ENCODE assay signal across 14 cellular contexts in the genomic region with DNA sequence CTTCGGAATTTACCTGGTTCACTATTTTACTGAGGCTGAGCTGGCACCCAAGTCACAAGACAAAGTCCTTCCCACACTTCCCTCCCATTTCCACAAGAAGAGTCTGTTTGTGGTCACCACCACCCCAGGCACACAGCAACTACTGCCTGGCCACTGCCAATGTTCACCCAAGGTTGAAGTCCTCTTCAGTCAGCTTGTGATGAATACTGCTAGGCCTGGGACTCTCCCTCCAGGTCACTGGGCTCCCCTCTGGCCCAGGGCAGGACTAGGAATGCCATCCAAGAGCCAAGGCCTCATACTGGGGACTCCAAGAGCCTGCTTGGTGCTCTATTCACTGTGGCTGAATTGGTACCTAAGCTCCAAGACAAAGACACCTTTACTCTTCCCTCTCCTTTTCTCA. TPM values are rescaled to one million over a fixed set of nuclear protein-coding genes. Genes with fewer than 3 reads are reported as not detected.
A peak's percentile ranks its signal among the peaks of the same experiment; 100 is the strongest.
DNase-seq lines count a peak whose midpoint lies in the region; ATAC-seq and TF ChIP-seq lines count a peak whose summit lies in the region.
"Had no signal": no experiment of that assay in that cellular context is flagged by ENCODE, and none has a peak within 500 bp of the region (broad histone marks: within the 10 kb centered on the region; RNA-seq: fewer than 3 reads in every experiment).

No MANE protein-coding gene starts in this region.

- TF ChIP-seq CTCF in DND-41 (IDR thresholded peaks at IDR 0.05; ENCODE audit: borderline replicate concordance, extremely low read depth, low read length, poor library complexity, severe bottlenecking) (no peak), endodermal cell (conservative IDR thresholded peaks at IDR 0.05) (no peak), OCI-LY7 (conservative IDR thresholded peaks at IDR 0.05; ENCODE audit: low read length) (no peak)

- no peak overlapping the region for H2AFZ ChIP-seq in DND-41 (ENCODE audit: low read depth, low read length)
- H2AFZ ChIP-seq in OCI-LY7 (ENCODE audit: low read length), result no peak overlapping the region

- peaks cover 34% of the 10 kb centered on the region for H3K36me3 Mint-ChIP-seq in activated CD4-positive, alpha-beta T cell treated with anti-CD3 and anti-CD28 coated beads, Interleukin-2, amount 10 ng/mL, durations not matched to agents 24 days and 14 days (ENCODE audit: low read depth)
- peaks cover 26% of the 10 kb centered on the region for H3K36me3 Mint-ChIP-seq in endodermal cell (ENCODE audit: low read depth)
- H3K36me3 Mint-ChIP-seq in stimulated activated effector memory CD8-positive, alpha-beta T cell treated with anti-CD3 and anti-CD28 coated beads, Interleukin-12 subunit alpha, Interleukin-12 subunit beta, amount 100 ng/mL, for 72 hours, result no peaks in the 10 kb centered on the region

- 0 out of 2 replicates have a peak overlapping the region, but pooled peaks have one; percentile 48 for H3K27ac ChIP-seq in DND-41 (ENCODE audit: low read length)
- no peak overlapping the region for H3K27ac ChIP-seq in endodermal cell (ENCODE audit: low read depth, low read length)
- no peak overlapping the region for H3K27ac ChIP-seq in OCI-LY7 (ENCODE audit: low read depth, low read length, poor library complexity, severe bottlenecking)
- H3K27ac ChIP-seq: BLaER1 had no signal

- DNase-seq in activated CD4-positive, alpha-beta T cell treated with anti-CD3 and anti-CD28 coated beads, Interleukin-2, amount 10 ng/mL, durations not matched to agents 24 days and 14 days, result no peak
- no peak for DNase-seq in activated CD4-positive, alpha-beta T cell treated with anti-CD3 and anti-CD28 coated beads, Interleukin-2, amount 50 U/mL, for 48 hours
- DNase-seq in DND-41 (no peak), endodermal cell (no peak), OCI-LY7 (ENCODE audit: low spot score) (no peak), EL (no peak)
- no peak for DNase-seq in stimulated activated effector memory CD8-positive, alpha-beta T cell treated with anti-CD3 and anti-CD28 coated beads, Interleukin-12 subunit alpha, Interleukin-12 subunit beta, amount 100 ng/mL, for 72 hours (ENCODE audit: low spot score in 2 of 2)
- DNase-seq: 8988T; CD4-positive, alpha-beta memory T cell; DMS153; DMS79 treated with DMSO at 0.1 percent for 48 hours; H9 had no signal

- H4K20me1 ChIP-seq in DND-41 (ENCODE audit: insufficient read depth, low read length) (no peaks in the 10 kb centered on the region), OCI-LY7 (ENCODE audit: insufficient read depth, low read length) (no peaks in the 10 kb centered on the region)

- H3K27me3 Mint-ChIP-seq in activated CD4-positive, alpha-beta T cell treated with anti-CD3 and anti-CD28 coated beads, Interleukin-2, amount 10 ng/mL, durations not matched to agents 24 days and 14 days, result no peaks in the 10 kb centered on the region
- no peaks in the 10 kb centered on the region for H3K27me3 Mint-ChIP-seq in endodermal cell (ENCODE audit: insufficient read depth)
- H3K27me3 Mint-ChIP-seq: CD4-positive, alpha-beta memory T cell had no signal

- H3K9me2 ChIP-seq in OCI-LY7 (ENCODE audit: insufficient read depth, low read length), result 0 out of 2 replicates have a peak, but pooled peaks cover 3% of the 10 kb centered on the region

- POLR2A ChIA-PET in OCI-LY7 (lab: Charles Lee), result interaction anchor here (1.1 kb wide), 1 partner anchor 9 kb away, joined by 4 read pairs; no protein-coding TSS in a partner anchor

- peaks cover 28% of the 10 kb centered on the region for H3K4me1 Mint-ChIP-seq in activated CD4-positive, alpha-beta T cell treated with anti-CD3 and anti-CD28 coated beads, Interleukin-2, amount 10 ng/mL, durations not matched to agents 24 days and 14 days
- H3K4me1 Mint-ChIP-seq in endodermal cell, result peaks cover 7% of the 10 kb centered on the region
- H3K4me1 Mint-ChIP-seq in stimulated activated effector memory CD8-positive, alpha-beta T cell treated with anti-CD3 and anti-CD28 coated beads, Interleukin-12 subunit alpha, Interleukin-12 subunit beta, amount 100 ng/mL, for 72 hours, result peaks cover 9% of the 10 kb centered on the region

- H3K9me3 ChIP-seq in DND-41 (ENCODE audit: insufficient read depth, low read length, severe bottlenecking), result no peaks in the 10 kb centered on the region
- H3K9me3 ChIP-seq in endodermal cell (ENCODE audit: control insufficient read depth, low read length), result no peaks in the 10 kb centered on the region
- no peaks in the 10 kb centered on the region for H3K9me3 ChIP-seq in OCI-LY7 (ENCODE audit: low read length)

- H3K27me3 ChIP-seq in DND-41 (ENCODE audit: insufficient read depth, low read length, poor library complexity) (no peaks in the 10 kb centered on the region), endodermal cell (ENCODE audit: control insufficient read depth, insufficient read depth, low read length, poor library complexity, severe bottlenecking) (no peaks in the 10 kb centered on the region)
- H3K27me3 ChIP-seq: BLaER1 had no signal

- no peak overlapping the region for H3K4me3 Mint-ChIP-seq in activated CD4-positive, alpha-beta T cell treated with anti-CD3 and anti-CD28 coated beads, Interleukin-2, amount 10 ng/mL, durations not matched to agents 24 days and 14 days
- H3K4me3 Mint-ChIP-seq in endodermal cell, result no peak overlapping the region
- H3K4me3 Mint-ChIP-seq in stimulated activated effector memory CD8-positive, alpha-beta T cell treated with anti-CD3 and anti-CD28 coated beads, Interleukin-12 subunit alpha, Interleukin-12 subunit beta, amount 100 ng/mL, for 72 hours, result no peak overlapping the region
- H3K4me3 Mint-ChIP-seq: CD14-positive monocyte; CD4-positive, alpha-beta memory T cell; H9 had no signal

- H3K9me3 Mint-ChIP-seq in activated CD4-positive, alpha-beta T cell treated with anti-CD3 and anti-CD28 coated beads, Interleukin-2, amount 10 ng/mL, durations not matched to agents 24 days and 14 days, result peaks cover 2% of the 10 kb centered on the region
- H3K9me3 Mint-ChIP-seq in endodermal cell, result no peaks in the 10 kb centered on the region
- peaks cover 1% of the 10 kb centered on the region for H3K9me3 Mint-ChIP-seq in stimulated activated effector memory CD8-positive, alpha-beta T cell treated with anti-CD3 and anti-CD28 coated beads, Interleukin-12 subunit alpha, Interleukin-12 subunit beta, amount 100 ng/mL, for 72 hours

- CTCF ChIA-PET in OCI-LY7 (lab: Charles Lee; ENCODE audit: unreplicated experiment), result no interaction called here

- intact Hi-C loops in activated CD4-positive, alpha-beta T cell treated with anti-CD3 and anti-CD28 coated beads, Interleukin-2, amount 10 ng/mL, durations not matched to agents 24 days and 14 days (cut with micrococcal nuclease), result no loop called here
- intact Hi-C loops in OCI-LY7 (cut with micrococcal nuclease; ENCODE audit: unreplicated experiment), result no loop called here

- H3K79me2 ChIP-seq in DND-41 (ENCODE audit: insufficient read depth, low read length) (no peaks in the 10 kb centered on the region), OCI-LY7 (ENCODE audit: insufficient read depth, low read depth, low read length) (no peaks in the 10 kb centered on the region)

- BruUV-seq in OCI-LY7 (replicated peaks; lab: Mats Ljungman, UMichigan), result no TSS peak

- H3K36me3 ChIP-seq in DND-41 (ENCODE audit: insufficient read depth, low read length) (no peaks in the 10 kb centered on the region), endodermal cell (ENCODE audit: control insufficient read depth, insufficient read depth, low read length) (peaks cover 5% of the 10 kb centered on the region), OCI-LY7 (ENCODE audit: insufficient read depth, low read length) (no peaks in the 10 kb centered on the region)

- ATAC-seq in DND-41 (ENCODE audit: insufficient read depth, low read depth), result no peak
- no peak for ATAC-seq in stimulated activated effector memory CD8-positive, alpha-beta T cell treated with anti-CD3 and anti-CD28 coated beads, Interleukin-12 subunit alpha, Interleukin-12 subunit beta, amount 100 ng/mL, for 72 hours

- H3K4me3 ChIP-seq in DND-41 (ENCODE audit: low read depth in 1 of 2, low read length in 2 of 2) (no peak overlapping the region), endodermal cell (ENCODE audit: low read length) (no peak overlapping the region), OCI-LY7 (ENCODE audit: low read depth, low read length, poor library complexity, severe bottlenecking) (no peak overlapping the region)
- H3K4me3 ChIP-seq: BLaER1 had no signal

- 97% methylated on average over 1 of the region's 1 CpG; no CpG with 5 or more reads in 1 of the 2 experiments for WGBS in endodermal cell (ENCODE audit: insufficient coverage in 1 of 2, insufficient read length in 1 of 2), 2 experiments

- H3K4me2 ChIP-seq in DND-41 (ENCODE audit: insufficient read depth, low read length) (no peak overlapping the region), OCI-LY7 (ENCODE audit: low read length) (no peak overlapping the region)
- H3K4me2 ChIP-seq: BLaER1 had no signal

- peaks cover 4% of the 10 kb centered on the region; the same call in 1 of the 2 replicates for H3K4me1 ChIP-seq in DND-41 (ENCODE audit: insufficient read depth, low read length)
- no peaks in the 10 kb centered on the region for H3K4me1 ChIP-seq in endodermal cell (ENCODE audit: control insufficient read depth, insufficient read depth, low read length)
- peaks cover 9% of the 10 kb centered on the region for H3K4me1 ChIP-seq in OCI-LY7 (ENCODE audit: insufficient read depth, low read length, poor library complexity, severe bottlenecking)

- H3K27ac Mint-ChIP-seq in activated CD4-positive, alpha-beta T cell treated with anti-CD3 and anti-CD28 coated beads, Interleukin-2, amount 10 ng/mL, durations not matched to agents 24 days and 14 days, result peak overlapping the region; percentile 11
- H3K27ac Mint-ChIP-seq in endodermal cell, result peak overlapping the region; percentile 55
- H3K27ac Mint-ChIP-seq in stimulated activated effector memory CD8-positive, alpha-beta T cell treated with anti-CD3 and anti-CD28 coated beads, Interleukin-12 subunit alpha, Interleukin-12 subunit beta, amount 100 ng/mL, for 72 hours, result peak overlapping the region; percentile 69

- H3K9ac ChIP-seq in DND-41 (ENCODE audit: low read depth, low read length), result no peak overlapping the region
- no peak overlapping the region for H3K9ac ChIP-seq in endodermal cell (ENCODE audit: extremely low read depth, low read length, poor library complexity, severe bottlenecking)
- H3K9ac ChIP-seq: BLaER1 had no signal

RNA-seq across cellular contexts. Expression of a gene that starts 30.4 kb away (rescaled TPM):
- 1.7 TPM in 2 replicates for total RNA-seq in activated CD4-positive, alpha-beta T cell treated with anti-CD3 and anti-CD28 coated beads, Interleukin-2, amount 10 ng/mL, durations not matched to agents 24 days and 14 days
- 1 to 10 TPM; 3.1 to 7.3 TPM for total RNA-seq in endodermal cell
- 3.9 TPM for polyA plus RNA-seq in endodermal cell (2013, experiment 1 of 2)
- polyA plus RNA-seq in endodermal cell (2013, experiment 2 of 2), result 4.0 TPM
- 1.4 and 1.5 TPM in 2 replicates for total RNA-seq in OCI-LY7 (2014; rRNA removed; shearing (Covaris generic))
- total RNA-seq in OCI-LY7 (2022), result 0.28 and 0.42 TPM in 2 replicates

RNA-seq across cellular contexts. Expression of a gene that starts 49.5 kb away (rescaled TPM):
- total RNA-seq in activated CD4-positive, alpha-beta T cell treated with anti-CD3 and anti-CD28 coated beads, Interleukin-2, amount 10 ng/mL, durations not matched to agents 24 days and 14 days, result 19.3 and 21.4 TPM in 2 replicates
- total RNA-seq in endodermal cell (10 to 100 TPM; 39.4 to 41.8 TPM), OCI-LY7 (2022) (22.0 and 29.1 TPM in 2 replicates)
- 24.6 TPM for polyA plus RNA-seq in endodermal cell (2013, experiment 1 of 2)
- polyA plus RNA-seq in endodermal cell (2013, experiment 2 of 2), result 23.7 TPM
- 13.9 and 25.5 TPM in 2 replicates for total RNA-seq in OCI-LY7 (2014; rRNA removed; shearing (Covaris generic))

RNA-seq across cellular contexts. Expression of a gene that starts 49.6 kb away (rescaled TPM):
- 2.0 and 2.1 TPM in 2 replicates for total RNA-seq in activated CD4-positive, alpha-beta T cell treated with anti-CD3 and anti-CD28 coated beads, Interleukin-2, amount 10 ng/mL, durations not matched to agents 24 days and 14 days
- total RNA-seq in endodermal cell, result 10 to 100 TPM; 25.7 to 27.8 TPM
- 17.7 TPM for polyA plus RNA-seq in endodermal cell (2013, experiment 1 of 2)
- polyA plus RNA-seq in endodermal cell (2013, experiment 2 of 2), result 13.5 TPM
- total RNA-seq in OCI-LY7 (2014; rRNA removed; shearing (Covaris generic)), result 4.7 and 6.0 TPM in 2 replicates
- 4.2 and 4.8 TPM in 2 replicates for total RNA-seq in OCI-LY7 (2022)

Comparison
In these comparisons a context has a peak if more than half of its experiments do, and no peak if none do; other contexts are left out.
1. H3K27ac Mint-ChIP-seq: peak in every context shown above with its lines; median percentile 69 in stimulated activated effector memory CD8-positive, alpha-beta T cell treated with anti-CD3 and anti-CD28 coated beads, Interleukin-12 subunit alpha, Interleukin-12 subunit beta, amount 100 ng/mL, for 72 hours; 55 in endodermal cell; 11 in activated CD4-positive, alpha-beta T cell treated with anti-CD3 and anti-CD28 coated beads, Interleukin-2, amount 10 ng/mL, durations not matched to agents 24 days and 14 days.